ENCODE assay signal across 8 cellular contexts in genomic region chr22:42856179-42856864, GRCh38. TPM values are rescaled to one million over a fixed set of nuclear protein-coding genes. Genes with fewer than 3 reads are reported as not detected.
DNase-seq lines count a peak whose midpoint lies in the region; ATAC-seq lines count a peak whose summit lies in the region.

No MANE protein-coding gene starts in this region.

- H3K4me1 Mint-ChIP-seq in IgD-negative memory B cell: peaks cover 6 to 16% (median 14%) of the 10 kb centered on the region in 3 donors

- peak; percentile 49 for DNase-seq in Ammon's horn (ENCODE audit: low spot score)
- DNase-seq in activated CD4-positive, alpha-beta T cell treated with anti-CD3 and anti-CD28 coated beads for 48 hours: peak; percentile 59
- DNase-seq in stimulated activated CD8-positive, alpha-beta memory T cell treated with anti-CD3 and anti-CD28 coated beads, Interleukin-4, amount 100 ng/mL, for 48 hours: peak; percentile 68
- DNase-seq in NCI-H2107 treated with DMSO at 0.1 percent for 48 hours (lab: John Stamatoyannopoulos, UW; ENCODE audit: unreplicated experiment): no peak

- H3K27me3 Mint-ChIP-seq in IgD-negative memory B cell: no peaks in the 10 kb centered on the region

- peak overlapping the region; percentile 19 to 88 (median 86) for H3K27ac Mint-ChIP-seq in IgD-negative memory B cell

- H3K36me3 Mint-ChIP-seq in IgD-negative memory B cell: peaks cover 2% of the 10 kb centered on the region

- no peaks in the 10 kb centered on the region for H3K36me3 ChIP-seq in duodenal mucosa (ENCODE audit: control insufficient read depth in 1 of 2, insufficient read depth in 2 of 2, low read length in 2 of 2)

- H3K4me3 ChIP-seq in duodenal mucosa (ENCODE audit: low read depth in 1 of 2, low read length in 2 of 2) (peak overlapping the region; percentile 91 to 95), mononuclear cell (ENCODE audit: low read length) (peak overlapping the region; percentile 77)

- H3K4me1 ChIP-seq in duodenal mucosa (ENCODE audit: control insufficient read depth in 1 of 2, insufficient read depth in 2 of 2, low read length in 2 of 2): peaks cover 5 to 8% of the 10 kb centered on the region in 2 donors
- H3K4me1 ChIP-seq in mononuclear cell (ENCODE audit: insufficient read depth, low read length): peaks cover 30% of the 10 kb centered on the region

- peak overlapping the region; percentile 83 to 94 (median 94) for H3K4me3 Mint-ChIP-seq in IgD-negative memory B cell

- H3K27me3 ChIP-seq in duodenal mucosa (ENCODE audit: control insufficient read depth in 1 of 2, insufficient read depth in 2 of 2, low read length in 2 of 2) (no peaks in the 10 kb centered on the region), mononuclear cell (ENCODE audit: insufficient read depth, low read length) (no peaks in the 10 kb centered on the region)

- H3K27ac ChIP-seq in duodenal mucosa (ENCODE audit: low read depth, low read length): peak overlapping the region; percentile 97

- H3K9me3 Mint-ChIP-seq in IgD-negative memory B cell: no peaks in the 10 kb centered on the region

- H3K9me3 ChIP-seq in duodenal mucosa (ENCODE audit: control insufficient read depth in 1 of 2, low read length in 2 of 2): no peaks in the 10 kb centered on the region
- no peaks in the 10 kb centered on the region for H3K9me3 ChIP-seq in mononuclear cell (ENCODE audit: low read depth, low read length)

- H3K9ac ChIP-seq in duodenal mucosa (ENCODE audit: low read depth in 1 of 2, low read length in 2 of 2): peak overlapping the region; percentile 85 to 88

- peak; percentile 12 for ATAC-seq in GM19455 (IDR thresholded peaks at IDR 0.05; ENCODE audit: unreplicated experiment)

RNA-seq across cellular contexts. Expression of gene ARFGAP3, which starts 0.8 kb away (rescaled TPM):
- polyA plus RNA-seq in IgD-negative memory B cell: 25.5 TPM
- total RNA-seq in mononuclear cell: 39.9 TPM
